In genomic region chr16:11152205-11152604, GRCh38 we compare ENCODE assay signal across 17 cellular contexts.
DNase-seq lines count a peak whose midpoint lies in the region; TF ChIP-seq lines count a peak whose summit lies in the region.
"Had no signal": no experiment of that assay in that cellular context is flagged by ENCODE, and none has a peak within 500 bp of the region (broad histone marks: within the 10 kb centered on the region; RNA-seq: fewer than 3 reads in every experiment).

No MANE protein-coding gene starts in this region.

- no peaks in the 10 kb centered on the region for H3K79me1 ChIP-seq in neuronal stem cell (ENCODE audit: low read depth, low read length)

- BruUV-seq in Caco-2 (replicated peaks; lab: Mats Ljungman, UMichigan) = no TSS peak

- no peak overlapping the region for H3K9ac ChIP-seq in neuronal stem cell (ENCODE audit: low read depth, low read length, poor library complexity)
- H3K9ac ChIP-seq: BLaER1 treated with 17β-estradiol and CSF1 and Interleukin-3, amounts not matched to agents 10 nM and 100 nM; parathyroid adenoma had no signal

- H3K14ac ChIP-seq in neuronal stem cell (ENCODE audit: low read length) = no peak overlapping the region

- H3K23ac ChIP-seq in neuronal stem cell (ENCODE audit: low read depth, low read length, poor library complexity) = no peak overlapping the region

- H2AFZ ChIP-seq in neuronal stem cell (ENCODE audit: low read length) = no peak overlapping the region
- H2AFZ ChIP-seq: parathyroid adenoma had no signal

- no peak overlapping the region for H2BK120ac ChIP-seq in neuronal stem cell (ENCODE audit: low read depth, low read length)

- H3K18ac ChIP-seq in neuronal stem cell (ENCODE audit: low read length) = no peak overlapping the region

- H3K4me2 ChIP-seq in neuronal stem cell (ENCODE audit: insufficient read depth, low read length, poor library complexity, severe bottlenecking) = no peak overlapping the region
- H3K4me2 ChIP-seq: smooth muscle cell had no signal

- H4K8ac ChIP-seq in neuronal stem cell (ENCODE audit: low read depth, low read length) = no peak overlapping the region

- no peak overlapping the region for H2AK5ac ChIP-seq in neuronal stem cell (ENCODE audit: low read depth, low read length)

- H3K9me3 Mint-ChIP-seq in Caco-2 (ENCODE audit: unreplicated experiment) = no peaks in the 10 kb centered on the region

- H3K27ac ChIP-seq in neuronal stem cell (replicated peaks; ENCODE audit: low read length) = no peak overlapping the region
- H3K27ac ChIP-seq: BLaER1 treated with 17β-estradiol and CSF1 and Interleukin-3, amounts not matched to agents 10 nM and 100 nM; parathyroid adenoma; SK-N-MC; tibial artery had no signal

- no peak overlapping the region for H2BK12ac ChIP-seq in neuronal stem cell (ENCODE audit: low read length)

- H2BK15ac ChIP-seq in neuronal stem cell (ENCODE audit: low read length) = no peak overlapping the region

- H3K36me3 ChIP-seq in Caco-2 (ENCODE audit: control insufficient read depth, insufficient read depth, low read length) (no peaks in the 10 kb centered on the region), neuronal stem cell (replicated peaks in 1 of 2; ENCODE audit: control insufficient read depth in 2 of 2, insufficient read depth in 2 of 2, low read length in 2 of 2) (no peaks in the 10 kb centered on the region)
- H3K36me3 ChIP-seq: tibial artery had no signal

- H3K4me1 Mint-ChIP-seq in Caco-2 (ENCODE audit: low read depth, unreplicated experiment) = peaks cover 7% of the 10 kb centered on the region

- H3K36me3 Mint-ChIP-seq in Caco-2 (ENCODE audit: insufficient read depth, unreplicated experiment) = peaks cover 6% of the 10 kb centered on the region

- WGBS in neuronal stem cell (ENCODE audit: extremely low coverage in 2 of 2, insufficient read length in 2 of 2, insufficient replicate concordance in 1 of 2), 2 donors = no CpG with 5 or more reads among the region's 5 CpGs

- intact Hi-C loops in Caco-2 (cut with micrococcal nuclease; ENCODE audit: unreplicated experiment) = no loop called here

- H3K9me3 ChIP-seq in Caco-2 = no peaks in the 10 kb centered on the region
- H3K9me3 ChIP-seq in neuronal stem cell (replicated peaks in 1 of 2; ENCODE audit: control insufficient read depth in 2 of 2, insufficient read depth in 1 of 2, low read depth in 1 of 2, low read length in 2 of 2) = no peaks in the 10 kb centered on the region
- H3K9me3 ChIP-seq: mucosa of descending colon, tibial artery had no signal

- CTCF ChIA-PET in Caco-2 (lab: Charles Lee) = no interaction called here

- no peak overlapping the region for H4K91ac ChIP-seq in neuronal stem cell (ENCODE audit: low read depth, low read length, poor library complexity)

- H3K27me3 ChIP-seq in Caco-2 (replicated peaks; ENCODE audit: control insufficient read depth, insufficient read depth, low read length) (no peaks in the 10 kb centered on the region), neuronal stem cell (ENCODE audit: control insufficient read depth in 3 of 3, insufficient read depth in 3 of 3, low read depth in 1 of 3, low read length in 3 of 3) (no peaks in the 10 kb centered on the region)
- H3K27me3 ChIP-seq: BLaER1 treated with 17β-estradiol and CSF1 and Interleukin-3, amounts not matched to agents 10 nM and 100 nM; tibial artery had no signal

- H3K4me3 ChIP-seq in Caco-2 (ENCODE audit: low read depth, low read length) = no peak overlapping the region
- no peak overlapping the region for H3K4me3 ChIP-seq in neuronal stem cell (ENCODE audit: low read length in 2 of 2)
- H3K4me3 ChIP-seq: BLaER1 treated with 17β-estradiol and CSF1 and Interleukin-3, amounts not matched to agents 10 nM and 100 nM; mucosa of descending colon; smooth muscle cell; tibial artery had no signal

- no peak overlapping the region for H2BK5ac ChIP-seq in neuronal stem cell (ENCODE audit: low read length)

- H3K4ac ChIP-seq in neuronal stem cell (ENCODE audit: low read length) = no peak overlapping the region

- no peaks in the 10 kb centered on the region for H3K4me1 ChIP-seq in Caco-2
- H3K4me1 ChIP-seq in neuronal stem cell (ENCODE audit: control insufficient read depth in 2 of 2, insufficient read depth in 1 of 2, low read depth in 1 of 2, low read length in 2 of 2) = peaks cover 0 to 6% of the 10 kb centered on the region in 2 donors
- H3K4me1 ChIP-seq: parathyroid adenoma had no signal

- no peak overlapping the region for H3K4me3 Mint-ChIP-seq in Caco-2 (ENCODE audit: unreplicated experiment)
- H3K4me3 Mint-ChIP-seq: activated CD4-positive, alpha-beta memory T cell treated with anti-CD3 and anti-CD28 coated beads for 36 hours had no signal

- peak overlapping the region; percentile 64 for H3K27ac Mint-ChIP-seq in Caco-2 (ENCODE audit: unreplicated experiment)
- H3K27ac Mint-ChIP-seq: activated CD4-positive, alpha-beta memory T cell treated with anti-CD3 and anti-CD28 coated beads for 36 hours had no signal

- no peak for TF ChIP-seq CTCF in Caco-2 (IDR thresholded peaks at IDR 0.05; ENCODE audit: insufficient read depth in 1 of 2, low read depth in 1 of 2, low read length in 1 of 2, severe bottlenecking in 1 of 2, unreplicated experiment in 1 of 2)

- DNase-seq in Caco-2 (no peak), NCI-H1092 (lab: John Stamatoyannopoulos, UW) (peak; percentile 74), NCI-H82 (lab: John Stamatoyannopoulos, UW) (peak; percentile 81), inferior parietal cortex (ENCODE audit: extremely low spot score) (peak; percentile 22), HuH-7.5 (ENCODE audit: low spot score) (no peak), neuronal stem cell (ENCODE audit: low spot score) (no peak)
- no peak for DNase-seq in activated CD4-positive, CD25-positive, alpha-beta regulatory T cell (lab: John Stamatoyannopoulos, UW)
- DNase-seq: activated CD4-positive, alpha-beta memory T cell treated with anti-CD3 and anti-CD28 coated beads for 36 hours; activated T-cell treated with anti-CD3 and anti-CD28 coated beads, Interleukin-2, amount 50 U/mL, for 48 hours; DND-41; mucosa of descending colon; OCI-M1; tibial artery had no signal

- POLR2A ChIA-PET in Caco-2 (lab: Charles Lee) = no interaction called here

- no peaks in the 10 kb centered on the region for H3K27me3 Mint-ChIP-seq in Caco-2 (ENCODE audit: insufficient read depth, unreplicated experiment)
- H3K27me3 Mint-ChIP-seq: activated CD4-positive, alpha-beta memory T cell treated with anti-CD3 and anti-CD28 coated beads for 36 hours had no signal

Comparison
In these comparisons a context has a peak if more than half of its experiments do, and no peak if none do; other contexts are left out.
1. DNase-seq: peak in NCI-H1092 (single experiment), NCI-H82 (single experiment) and inferior parietal cortex (single experiment); none in Caco-2 (0 of 2), HuH-7.5 (single experiment), activated CD4-positive, CD25-positive, alpha-beta regulatory T cell (0 of 4) and neuronal stem cell (single experiment).